In genomic region chr1:112618114-112618720, GRCh38 we compare ENCODE assay signal across 8 cellular contexts.
DNase-seq lines count a peak whose midpoint lies in the region; TF ChIP-seq lines count a peak whose summit lies in the region.

No MANE protein-coding gene starts in this region.

- H3K4me3 ChIP-seq in astrocyte of the spinal cord (ENCODE audit: low read depth, low read length): peak overlapping the region; percentile 97

- DNase-seq in stimulated activated CD8-positive, alpha-beta memory T cell treated with anti-CD3 and anti-CD28 coated beads, Interleukin-12 subunit alpha, Interleukin-12 subunit beta, amount 100 ng/mL, for 1 hour (ENCODE audit: low read depth): peak; percentile 10
- no peak for DNase-seq in stimulated activated CD8-positive, alpha-beta memory T cell treated with anti-CD3 and anti-CD28 coated beads, Interleukin-4, amount 100 ng/mL, for 48 hours
- DNase-seq in NCI-H2227 treated with DMSO at 0.1 percent for 48 hours (lab: John Stamatoyannopoulos, UW) (peak; percentile 6), astrocyte of the spinal cord (ENCODE audit: low read depth, low spot score) (peak; percentile 46), kidney tubule cell (ENCODE audit: low spot score) (peak; percentile 40), substantia nigra (lab: John Stamatoyannopoulos, UW) (peak in 1 of 49 donors; percentile 38), anterior cingulate cortex (lab: John Stamatoyannopoulos, UW) (no peak), NCI-H226 (no peak)

- in situ Hi-C loops in astrocyte of the spinal cord (cut with HindIII; ENCODE audit: low sequenced_read_pairs): no loop called here

- H3K27ac ChIP-seq in substantia nigra (ENCODE audit: low read depth, low read length, poor library complexity, severe bottlenecking): peak overlapping the region; percentile 96

- no peak for TF ChIP-seq CTCF in astrocyte of the spinal cord (IDR thresholded peaks at IDR 0.05; ENCODE audit: low read depth, low read length)

Comparison
In these comparisons a context has a peak if more than half of its experiments do, and no peak if none do; other contexts are left out.
1. DNase-seq: peak in stimulated activated CD8-positive, alpha-beta memory T cell treated with anti-CD3 and anti-CD28 coated beads, Interleukin-12 subunit alpha, Interleukin-12 subunit beta, amount 100 ng/mL, for 1 hour (single experiment), NCI-H2227 treated with DMSO at 0.1 percent for 48 hours (single experiment), astrocyte of the spinal cord (single experiment) and kidney tubule cell (single experiment); none in stimulated activated CD8-positive, alpha-beta memory T cell treated with anti-CD3 and anti-CD28 coated beads, Interleukin-4, amount 100 ng/mL, for 48 hours (single experiment), anterior cingulate cortex (0 of 58) and NCI-H226 (single experiment).